Comparison of ENCODE assay signal across 13 cellular contexts in genomic region chr5:179284751-179285191, GRCh38.
DNase-seq lines count a peak whose midpoint lies in the region; ATAC-seq, FAIRE-seq and TF ChIP-seq lines count a peak whose summit lies in the region.
"Had no signal": no experiment of that assay in that cellular context is flagged by ENCODE, and none has a peak within 500 bp of the region (broad histone marks: within the 10 kb centered on the region; RNA-seq: fewer than 3 reads in every experiment).

No MANE protein-coding gene starts in this region.

- POLR2A ChIA-PET in activated CD8-positive, alpha-beta T cell treated with anti-CD3 and anti-CD28 coated beads for 36 hours (lab: Charles Lee): no interaction called here

- no peaks in the 10 kb centered on the region for H3K27me3 Mint-ChIP-seq in chondrocyte (ENCODE audit: low read depth)
- no peaks in the 10 kb centered on the region for H3K27me3 Mint-ChIP-seq in activated CD8-positive, alpha-beta T cell treated with anti-CD3 and anti-CD28 coated beads for 36 hours

- H3K36me3 Mint-ChIP-seq in chondrocyte (ENCODE audit: low read depth): no peaks in the 10 kb centered on the region
- H3K36me3 Mint-ChIP-seq in activated CD8-positive, alpha-beta T cell treated with anti-CD3 and anti-CD28 coated beads for 36 hours (ENCODE audit: low read depth): no peaks in the 10 kb centered on the region

- intact Hi-C loops in activated CD8-positive, alpha-beta T cell treated with anti-CD3 and anti-CD28 coated beads for 36 hours (cut with micrococcal nuclease): no loop called here

- H3K27ac Mint-ChIP-seq in chondrocyte (ENCODE audit: unreplicated experiment): no peak overlapping the region
- H3K27ac Mint-ChIP-seq in activated CD8-positive, alpha-beta T cell treated with anti-CD3 and anti-CD28 coated beads for 36 hours: no peak overlapping the region

- FAIRE-seq in islet of Langerhans (lab: Jason Lieb, UNC): peak; percentile 96

- ATAC-seq in HG02981 (IDR thresholded peaks at IDR 0.05; ENCODE audit: unreplicated experiment) (no peak), GM21786 (IDR thresholded peaks at IDR 0.05; ENCODE audit: unreplicated experiment) (no peak)
- no peak for ATAC-seq in activated CD8-positive, alpha-beta T cell treated with anti-CD3 and anti-CD28 coated beads for 36 hours

- no peak overlapping the region for H3K4me3 Mint-ChIP-seq in chondrocyte (ENCODE audit: unreplicated experiment)
- no peak overlapping the region for H3K4me3 Mint-ChIP-seq in activated CD8-positive, alpha-beta T cell treated with anti-CD3 and anti-CD28 coated beads for 36 hours

- peaks cover 6% of the 10 kb centered on the region for H3K9me3 Mint-ChIP-seq in chondrocyte (ENCODE audit: low read depth)
- no peaks in the 10 kb centered on the region for H3K9me3 Mint-ChIP-seq in activated CD8-positive, alpha-beta T cell treated with anti-CD3 and anti-CD28 coated beads for 36 hours

- peak; percentile 57 for DNase-seq in DMS153 (lab: John Stamatoyannopoulos, UW)
- DNase-seq in chondrocyte (ENCODE audit: low spot score): peak; percentile 19
- DNase-seq in retina: peak; percentile 78
- no peak for DNase-seq in occipital lobe (lab: John Stamatoyannopoulos, UW)
- no peak for DNase-seq in activated CD8-positive, alpha-beta T cell treated with anti-CD3 and anti-CD28 coated beads for 36 hours
- DNase-seq: activated CD4-positive, CD25-positive, alpha-beta regulatory T cell; kidney glomerular epithelial cell; NCI-H1092 treated with DMSO at 0.1 percent for 48 hours; NCI-H510A; SHP77 had no signal

- H3K4me1 Mint-ChIP-seq in chondrocyte (ENCODE audit: low read depth): peaks cover 16% of the 10 kb centered on the region
- H3K4me1 Mint-ChIP-seq in activated CD8-positive, alpha-beta T cell treated with anti-CD3 and anti-CD28 coated beads for 36 hours (ENCODE audit: low read depth): no peaks in the 10 kb centered on the region

- CTCF ChIA-PET in activated CD8-positive, alpha-beta T cell treated with anti-CD3 and anti-CD28 coated beads for 36 hours (lab: Charles Lee): no interaction called here

- TF ChIP-seq CTCF in chondrocyte (IDR thresholded peaks at IDR 0.05): no peak
- TF ChIP-seq CTCF in activated CD8-positive, alpha-beta T cell treated with anti-CD3 and anti-CD28 coated beads for 36 hours (IDR thresholded peaks at IDR 0.05): no peak

Comparison
In these comparisons a context has a peak if more than half of its experiments do, and no peak if none do; other contexts are left out.
1. DNase-seq: peak in DMS153 (single experiment), chondrocyte (single experiment) and retina (single experiment); none in occipital lobe (single experiment) and activated CD8-positive, alpha-beta T cell treated with anti-CD3 and anti-CD28 coated beads for 36 hours (single experiment).